In the genomic region with DNA sequence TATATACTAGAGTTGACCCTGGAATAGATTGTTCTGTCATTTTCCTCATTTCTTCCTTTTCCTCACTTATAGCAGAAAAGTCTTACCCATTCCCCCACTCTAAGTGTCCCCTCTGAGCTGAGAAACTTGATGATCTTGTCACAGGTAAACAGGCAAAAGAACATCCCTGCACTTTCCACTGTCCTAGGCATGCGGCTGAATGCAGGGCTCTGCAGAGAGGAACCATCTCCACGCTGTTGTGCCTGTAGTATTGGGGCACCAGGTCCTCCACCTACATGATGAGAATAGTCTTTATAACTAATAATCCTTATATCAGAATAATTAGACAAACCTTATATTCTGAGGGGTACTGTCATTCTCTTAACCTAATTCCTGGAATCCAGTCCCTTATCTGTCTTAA, we compare ENCODE assay signal across 13 cellular contexts.
DNase-seq lines count a peak whose midpoint lies in the region; ATAC-seq and TF ChIP-seq lines count a peak whose summit lies in the region.
"Had no signal": no experiment of that assay in that cellular context is flagged by ENCODE, and none has a peak within 500 bp of the region (broad histone marks: within the 10 kb centered on the region; RNA-seq: fewer than 3 reads in every experiment).

No MANE protein-coding gene starts in this region.

- peaks cover 4% of the 10 kb centered on the region for H3K9me3 Mint-ChIP-seq in stimulated activated naive CD8-positive, alpha-beta T cell treated with anti-CD3 and anti-CD28 coated beads, Interleukin-15, Interleukin-2, amounts not matched to agents 100 ng/mL and 50 ng/mL, for 24 hours
- H3K9me3 Mint-ChIP-seq: neural crest cell, T-cell had no signal

- no peaks in the 10 kb centered on the region for H3K79me2 ChIP-seq in SK-N-SH (ENCODE audit: insufficient read depth)

- H3K9me3 ChIP-seq in SK-N-SH = no peaks in the 10 kb centered on the region

- no peaks in the 10 kb centered on the region for H3K9me2 ChIP-seq in SK-N-SH

- no peak for TF ChIP-seq EP300 in SK-N-SH (IDR thresholded peaks at IDR 0.05; ENCODE audit: borderline replicate concordance in 1 of 2, low read depth in 1 of 2, low read length in 1 of 2)

- H3K4me2 ChIP-seq in SK-N-SH = no peak overlapping the region

- no peaks in the 10 kb centered on the region for H3F3A ChIP-seq in SK-N-SH (replicated peaks; ENCODE audit: insufficient read depth)

- no peak for ATAC-seq in stimulated activated naive CD8-positive, alpha-beta T cell treated with anti-CD3 and anti-CD28 coated beads, Interleukin-15, Interleukin-2, amounts not matched to agents 100 U/mL and 50 U/mL, for 24 hours
- peak; percentile 35 for ATAC-seq in HG02798 (IDR thresholded peaks at IDR 0.05; ENCODE audit: poor library complexity, unreplicated experiment)
- peak; percentile 15 for ATAC-seq in HG03565 (IDR thresholded peaks at IDR 0.05; ENCODE audit: unreplicated experiment)

- POLR2A ChIA-PET in SK-N-SH (lab: Yijun Ruan, JAX) = no interaction called here

- DNase-seq in stimulated activated naive CD8-positive, alpha-beta T cell treated with anti-CD3 and anti-CD28 coated beads, Interleukin-15, Interleukin-2, amounts not matched to agents 100 U/mL and 50 U/mL, for 24 hours = no peak
- DNase-seq in H7 = no peak
- DNase-seq in DMS114 treated with DMSO at 0.1 percent for 48 hours (lab: John Stamatoyannopoulos, UW; ENCODE audit: unreplicated experiment) = no peak
- DNase-seq in SK-N-SH = no peak
- DNase-seq in NCI-H1930 (lab: John Stamatoyannopoulos, UW) = no peak
- DNase-seq: effector CD8-positive, alpha-beta T cell; IMR-90; NCI-H526 had no signal

- H3K27ac Mint-ChIP-seq in stimulated activated naive CD8-positive, alpha-beta T cell treated with anti-CD3 and anti-CD28 coated beads, Interleukin-15, Interleukin-2, amounts not matched to agents 100 ng/mL and 50 ng/mL, for 24 hours = peak overlapping the region; percentile 70
- H3K27ac Mint-ChIP-seq: T-cell had no signal

- no peak overlapping the region for H2AFZ ChIP-seq in SK-N-SH (ENCODE audit: low read depth)

- H3K27me3 Mint-ChIP-seq in stimulated activated naive CD8-positive, alpha-beta T cell treated with anti-CD3 and anti-CD28 coated beads, Interleukin-15, Interleukin-2, amounts not matched to agents 100 ng/mL and 50 ng/mL, for 24 hours = no peaks in the 10 kb centered on the region
- H3K27me3 Mint-ChIP-seq: T-cell had no signal

- CTCF ChIA-PET in SK-N-SH (lab: Yijun Ruan, JAX) = no interaction called here

- H4K20me1 ChIP-seq in SK-N-SH (ENCODE audit: insufficient read depth) = no peaks in the 10 kb centered on the region

- no peaks in the 10 kb centered on the region for H3K36me3 Mint-ChIP-seq in stimulated activated naive CD8-positive, alpha-beta T cell treated with anti-CD3 and anti-CD28 coated beads, Interleukin-15, Interleukin-2, amounts not matched to agents 100 ng/mL and 50 ng/mL, for 24 hours (ENCODE audit: low read depth)
- H3K36me3 Mint-ChIP-seq: T-cell had no signal

- H3K4me3 Mint-ChIP-seq in stimulated activated naive CD8-positive, alpha-beta T cell treated with anti-CD3 and anti-CD28 coated beads, Interleukin-15, Interleukin-2, amounts not matched to agents 100 ng/mL and 50 ng/mL, for 24 hours = peak overlapping the region; percentile 53
- H3K4me3 Mint-ChIP-seq: neural crest cell, T-cell had no signal

- 45% methylated on average over 2 of the region's 2 CpGs for WGBS in SK-N-SH (ENCODE audit: low lambda C conversion rate)

- no peak overlapping the region for H3K9ac ChIP-seq in SK-N-SH

- no peaks in the 10 kb centered on the region for H3K4me1 ChIP-seq in SK-N-SH (ENCODE audit: control insufficient read depth in 1 of 2, insufficient read depth in 2 of 2, low read depth in 1 of 2, low read length in 1 of 2)

- peaks cover 61% of the 10 kb centered on the region for H3K4me1 Mint-ChIP-seq in stimulated activated naive CD8-positive, alpha-beta T cell treated with anti-CD3 and anti-CD28 coated beads, Interleukin-15, Interleukin-2, amounts not matched to agents 100 ng/mL and 50 ng/mL, for 24 hours (ENCODE audit: low read depth)
- H3K4me1 Mint-ChIP-seq: neural crest cell had no signal

- no peak overlapping the region for H3K4me3 ChIP-seq in H7 (ENCODE audit: insufficient read depth, low read depth, low read length)
- no peak overlapping the region for H3K4me3 ChIP-seq in SK-N-SH (ENCODE audit: low read depth in 2 of 2, low read length in 1 of 2)

- TF ChIP-seq CTCF in SK-N-SH (IDR thresholded peaks at IDR 0.05) = no peak

- H3K36me3 ChIP-seq in H7 (replicated peaks; ENCODE audit: control insufficient read depth, insufficient read depth, low read length) (no peaks in the 10 kb centered on the region), SK-N-SH (replicated peaks in 1 of 2; ENCODE audit: control insufficient read depth in 1 of 2, insufficient read depth in 2 of 2, low read length in 1 of 2) (no peaks in the 10 kb centered on the region)

- H3K27ac ChIP-seq in SK-N-SH (ENCODE audit: low read depth in 2 of 2, low read length in 1 of 2) = no peak overlapping the region

- H3K27me3 ChIP-seq in H7 (ENCODE audit: control insufficient read depth, insufficient read depth, low read length) (no peaks in the 10 kb centered on the region), SK-N-SH (ENCODE audit: insufficient read depth) (no peaks in the 10 kb centered on the region)

- TF ChIP-seq RAD21 in SK-N-SH (IDR thresholded peaks at IDR 0.05; ENCODE audit: low read length) = no peak

TF ChIP-seq in SK-N-SH, 30 proteins besides CTCF, POLR2A, EP300 and RAD21 (continues in another document):
- TF ChIP-seq, protein P1, sequence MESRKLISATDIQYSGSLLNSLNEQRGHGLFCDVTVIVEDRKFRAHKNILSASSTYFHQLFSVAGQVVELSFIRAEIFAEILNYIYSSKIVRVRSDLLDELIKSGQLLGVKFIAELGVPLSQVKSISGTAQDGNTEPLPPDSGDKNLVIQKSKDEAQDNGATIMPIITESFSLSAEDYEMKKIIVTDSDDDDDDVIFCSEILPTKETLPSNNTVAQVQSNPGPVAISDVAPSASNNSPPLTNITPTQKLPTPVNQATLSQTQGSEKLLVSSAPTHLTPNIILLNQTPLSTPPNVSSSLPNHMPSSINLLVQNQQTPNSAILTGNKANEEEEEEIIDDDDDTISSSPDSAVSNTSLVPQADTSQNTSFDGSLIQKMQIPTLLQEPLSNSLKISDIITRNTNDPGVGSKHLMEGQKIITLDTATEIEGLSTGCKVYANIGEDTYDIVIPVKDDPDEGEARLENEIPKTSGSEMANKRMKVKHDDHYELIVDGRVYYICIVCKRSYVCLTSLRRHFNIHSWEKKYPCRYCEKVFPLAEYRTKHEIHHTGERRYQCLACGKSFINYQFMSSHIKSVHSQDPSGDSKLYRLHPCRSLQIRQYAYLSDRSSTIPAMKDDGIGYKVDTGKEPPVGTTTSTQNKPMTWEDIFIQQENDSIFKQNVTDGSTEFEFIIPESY (IDR thresholded peaks at IDR 0.05; ENCODE audit: borderline replicate concordance, low read depth) = no peak
- TF ChIP-seq RXRA (IDR thresholded peaks at IDR 0.05; ENCODE audit: borderline replicate concordance, low read depth) (no peak), PBX3 (IDR thresholded peaks at IDR 0.05) (no peak), MXI1 (IDR thresholded peaks at IDR 0.05; ENCODE audit: low read depth, low read length) (no peak), YY1 (IDR thresholded peaks at IDR 0.05; ENCODE audit: low read depth) (no peak), POLR2AphosphoS5 (IDR thresholded peaks at IDR 0.05; ENCODE audit: low read depth, low read length) (no peak), GATA2 (CRISPR knock-in tag; IDR thresholded peaks at IDR 0.05) (no peak), RCOR1 (IDR thresholded peaks at IDR 0.05; ENCODE audit: low read length) (no peak), JUND (IDR thresholded peaks at IDR 0.05) (no peak), FOSL2 (IDR thresholded peaks at IDR 0.05; ENCODE audit: borderline replicate concordance, low read depth) (no peak), RFX5 (IDR thresholded peaks at IDR 0.05; ENCODE audit: low read length) (no peak), GABPA (IDR thresholded peaks at IDR 0.05; ENCODE audit: low read depth) (no peak), TCF12 (IDR thresholded peaks at IDR 0.05) (no peak)
- TF ChIP-seq, protein P2, sequence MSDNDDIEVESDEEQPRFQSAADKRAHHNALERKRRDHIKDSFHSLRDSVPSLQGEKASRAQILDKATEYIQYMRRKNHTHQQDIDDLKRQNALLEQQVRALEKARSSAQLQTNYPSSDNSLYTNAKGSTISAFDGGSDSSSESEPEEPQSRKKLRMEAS (IDR thresholded peaks at IDR 0.05; ENCODE audit: low read depth) = no peak
- TF ChIP-seq, protein P3, sequence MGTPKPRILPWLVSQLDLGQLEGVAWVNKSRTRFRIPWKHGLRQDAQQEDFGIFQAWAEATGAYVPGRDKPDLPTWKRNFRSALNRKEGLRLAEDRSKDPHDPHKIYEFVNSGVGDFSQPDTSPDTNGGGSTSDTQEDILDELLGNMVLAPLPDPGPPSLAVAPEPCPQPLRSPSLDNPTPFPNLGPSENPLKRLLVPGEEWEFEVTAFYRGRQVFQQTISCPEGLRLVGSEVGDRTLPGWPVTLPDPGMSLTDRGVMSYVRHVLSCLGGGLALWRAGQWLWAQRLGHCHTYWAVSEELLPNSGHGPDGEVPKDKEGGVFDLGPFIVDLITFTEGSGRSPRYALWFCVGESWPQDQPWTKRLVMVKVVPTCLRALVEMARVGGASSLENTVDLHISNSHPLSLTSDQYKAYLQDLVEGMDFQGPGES (IDR thresholded peaks at IDR 0.05; ENCODE audit: low read depth, low read length) = no peak
- TF ChIP-seq, protein P4, sequence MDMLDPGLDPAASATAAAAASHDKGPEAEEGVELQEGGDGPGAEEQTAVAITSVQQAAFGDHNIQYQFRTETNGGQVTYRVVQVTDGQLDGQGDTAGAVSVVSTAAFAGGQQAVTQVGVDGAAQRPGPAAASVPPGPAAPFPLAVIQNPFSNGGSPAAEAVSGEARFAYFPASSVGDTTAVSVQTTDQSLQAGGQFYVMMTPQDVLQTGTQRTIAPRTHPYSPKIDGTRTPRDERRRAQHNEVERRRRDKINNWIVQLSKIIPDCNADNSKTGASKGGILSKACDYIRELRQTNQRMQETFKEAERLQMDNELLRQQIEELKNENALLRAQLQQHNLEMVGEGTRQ (IDR thresholded peaks at IDR 0.05; ENCODE audit: borderline replicate concordance, low read depth, low read length) = no peak
